ENCODE assay signal across 21 cellular contexts in genomic region chr13:26280295-26280694, GRCh38. TPM values are rescaled to one million over a fixed set of nuclear protein-coding genes. Genes with fewer than 3 reads are reported as not detected.
A peak's percentile ranks its signal among the peaks of the same experiment; 100 is the strongest.
DNase-seq lines count a peak whose midpoint lies in the region; ATAC-seq, FAIRE-seq and TF ChIP-seq lines count a peak whose summit lies in the region.
"Had no signal": no experiment of that assay in that cellular context is flagged by ENCODE, and none has a peak within 500 bp of the region (broad histone marks: within the 10 kb centered on the region; RNA-seq: fewer than 3 reads in every experiment).

No MANE protein-coding gene starts in this region.

- peak overlapping the region; percentile 29 for H3K27ac Mint-ChIP-seq in astrocyte (ENCODE audit: unreplicated experiment)
- H3K27ac Mint-ChIP-seq: activated CD8-positive, alpha-beta T cell treated with anti-CD3 and anti-CD28 coated beads, Interleukin-2, amount 10 ng/mL, durations not matched to agents 7 days and 5 days had no signal

- peak overlapping the region; percentile 5 for H3K4me3 Mint-ChIP-seq in astrocyte (ENCODE audit: unreplicated experiment)
- H3K4me3 Mint-ChIP-seq: activated CD8-positive, alpha-beta T cell treated with anti-CD3 and anti-CD28 coated beads, Interleukin-2, amount 10 ng/mL, durations not matched to agents 7 days and 5 days had no signal

- H2AFZ ChIP-seq in astrocyte (ENCODE audit: low read depth, low read length): no peak overlapping the region

- H3K9me3 ChIP-seq in astrocyte (ENCODE audit: insufficient read depth, low read depth, low read length) (no peaks in the 10 kb centered on the region), gastroesophageal sphincter (no peaks in the 10 kb centered on the region)
- H3K9me3 ChIP-seq: gastrocnemius medialis, neutrophil, transverse colon had no signal

- no peaks in the 10 kb centered on the region for H3K27me3 ChIP-seq in astrocyte (ENCODE audit: insufficient read depth, low read length)
- no peaks in the 10 kb centered on the region for H3K27me3 ChIP-seq in foreskin keratinocyte
- H3K27me3 ChIP-seq in gastroesophageal sphincter: no peaks in the 10 kb centered on the region
- H3K27me3 ChIP-seq: ascending aorta, dorsolateral prefrontal cortex, gastrocnemius medialis, neutrophil, transverse colon had no signal

- DNase-seq in AG08395 (ENCODE audit: low spot score): peak; percentile 79
- DNase-seq in HCEC 1CT: peak; percentile 45
- DNase-seq in astrocyte (ENCODE audit: low read depth): peak; percentile 81
- peak; percentile 82 to 92 for DNase-seq in foreskin keratinocyte
- DNase-seq: activated CD8-positive, alpha-beta T cell treated with anti-CD3 and anti-CD28 coated beads, Interleukin-2, amount 10 ng/mL, durations not matched to agents 7 days and 5 days; activated effector memory CD4-positive, alpha-beta T cell treated with Interleukin-2 at 50 U/mL for 16 hours; dorsolateral prefrontal cortex; gastrocnemius medialis; midbrain; NCI-H1048; NCI-H2171 treated with DMSO at 0.1 percent for 48 hours; stimulated activated CD4-positive, alpha-beta T cell treated with anti-CD3 and anti-CD28 coated beads, Interleukin-4, amount 100 ng/mL, for 4 hours; transverse colon had no signal

- H3K4me2 ChIP-seq in astrocyte (ENCODE audit: low read length): peak overlapping the region; percentile 49

- H3K27ac ChIP-seq in astrocyte (ENCODE audit: low read depth, low read length): no peak overlapping the region
- peak overlapping the region; percentile 24 for H3K27ac ChIP-seq in foreskin keratinocyte
- H3K27ac ChIP-seq in gastroesophageal sphincter: no peak overlapping the region
- H3K27ac ChIP-seq: ascending aorta, dorsolateral prefrontal cortex, gastrocnemius medialis, neutrophil, transverse colon had no signal

- TF ChIP-seq EP300 in gastroesophageal sphincter (IDR thresholded peaks at IDR 0.05): no peak

- peak; percentile 86 for FAIRE-seq in astrocyte (lab: Jason Lieb, UNC)
- FAIRE-seq: TTC549 had no signal

- TF ChIP-seq POLR2A in gastroesophageal sphincter (IDR thresholded peaks at IDR 0.05): no peak

- peaks cover 5% of the 10 kb centered on the region for H3K4me1 ChIP-seq in astrocyte (ENCODE audit: insufficient read depth, low read length)
- H3K4me1 ChIP-seq in foreskin keratinocyte: peaks cover 3% of the 10 kb centered on the region
- peaks cover 0 to 14% (median 0%) of the 10 kb centered on the region in 3 donors for H3K4me1 ChIP-seq in gastroesophageal sphincter
- H3K4me1 ChIP-seq: ascending aorta, transverse colon had no signal

- peaks cover 15% of the 10 kb centered on the region for H3K36me3 Mint-ChIP-seq in astrocyte (ENCODE audit: low read depth, unreplicated experiment)

- H3K4me1 Mint-ChIP-seq in astrocyte (ENCODE audit: low read depth, unreplicated experiment): peaks cover 13% of the 10 kb centered on the region

- H3K4me3 ChIP-seq in astrocyte (ENCODE audit: insufficient read depth, low read depth, low read length): no peak overlapping the region
- H3K4me3 ChIP-seq in gastroesophageal sphincter: no peak overlapping the region
- H3K4me3 ChIP-seq: ascending aorta, dorsolateral prefrontal cortex, gastrocnemius medialis, transverse colon had no signal

- TF ChIP-seq CTCF in astrocyte (IDR thresholded peaks at IDR 0.05; ENCODE audit: insufficient read depth, low read depth, low read length) (no peak), foreskin keratinocyte (conservative IDR thresholded peaks at IDR 0.05) (no peak), gastroesophageal sphincter (IDR thresholded peaks at IDR 0.05) (no peak)

- H3K27me3 Mint-ChIP-seq in astrocyte (ENCODE audit: low read depth, unreplicated experiment): no peaks in the 10 kb centered on the region

- 92 to 93% methylated on average over 2 of the region's 2 CpGs for WGBS in gastroesophageal sphincter (ENCODE audit: low coverage in 1 of 2), 2 donors

- H3K9me3 Mint-ChIP-seq in astrocyte (ENCODE audit: unreplicated experiment): no peaks in the 10 kb centered on the region

- ATAC-seq in foreskin keratinocyte (peak; percentile 100), GM18907 (IDR thresholded peaks at IDR 0.05; ENCODE audit: unreplicated experiment) (no peak), HG03432 (IDR thresholded peaks at IDR 0.05; ENCODE audit: unreplicated experiment) (no peak), gastroesophageal sphincter (no peak), HG02571 (IDR thresholded peaks at IDR 0.05; ENCODE audit: unreplicated experiment) (no peak)
- ATAC-seq: activated CD8-positive, alpha-beta T cell treated with anti-CD3 and anti-CD28 coated beads, Interleukin-2, amount 10 ng/mL, durations not matched to agents 7 days and 5 days; gastrocnemius medialis; sciatic nerve had no signal

- H3K36me3 ChIP-seq in astrocyte (ENCODE audit: insufficient read depth, low read length) (no peaks in the 10 kb centered on the region), gastroesophageal sphincter (peaks cover 0 to 10% of the 10 kb centered on the region in 2 donors)
- H3K36me3 ChIP-seq: gastrocnemius medialis, neutrophil had no signal

- peaks cover 43% of the 10 kb centered on the region for H3K79me2 ChIP-seq in astrocyte (ENCODE audit: insufficient read depth, low read length)

- no peak overlapping the region for H3K9ac ChIP-seq in astrocyte (ENCODE audit: low read length)

- H4K20me1 ChIP-seq in astrocyte (ENCODE audit: insufficient read depth, low read length): peaks cover 29% of the 10 kb centered on the region

RNA-seq across cellular contexts. Expression of gene CDK8, which starts 26.4 kb away (rescaled TPM):
- 27.4 and 32.4 TPM in 2 replicates for total RNA-seq in astrocyte
- total RNA-seq in foreskin keratinocyte: 23.9 and 24.9 TPM in 2 replicates
- 10.8 and 13.9 TPM in 2 replicates for polyA plus RNA-seq in foreskin keratinocyte
- 10 to 100 TPM; 16.2 to 25.5 (median 23.3) TPM for total RNA-seq in gastroesophageal sphincter

RNA-seq across cellular contexts. Expression of gene RNF6, which starts 58.2 kb away (rescaled TPM):
- total RNA-seq in astrocyte (41.9 and 51.7 TPM in 2 replicates), foreskin keratinocyte (51.4 and 52.1 TPM in 2 replicates), gastroesophageal sphincter (10 to 100 TPM; 18.8 to 29.5 (median 23.2) TPM)
- 13.4 and 15.0 TPM in 2 replicates for polyA plus RNA-seq in foreskin keratinocyte
